Comparison of ENCODE assay signal across 23 cellular contexts in the genomic region with DNA sequence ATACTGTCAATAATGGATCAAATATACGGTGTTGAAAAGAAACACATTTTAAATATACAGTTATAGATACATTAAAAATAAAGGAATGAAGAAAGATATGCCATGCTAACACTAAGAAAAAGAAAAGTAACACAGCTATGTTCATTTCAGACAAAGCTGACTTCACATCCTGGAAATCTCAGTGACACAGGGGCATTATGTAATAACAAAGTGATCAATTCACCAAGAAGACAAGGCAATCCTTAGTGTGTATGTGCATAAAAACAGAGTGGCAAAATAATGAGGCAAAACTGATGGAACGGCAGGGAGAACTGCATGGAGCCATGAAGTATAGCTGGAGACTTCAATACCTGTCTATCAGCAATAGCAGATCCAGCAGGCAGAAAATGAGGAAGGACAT. TPM values are rescaled to one million over a fixed set of nuclear protein-coding genes. Genes with fewer than 3 reads are reported as not detected.
DNase-seq lines count a peak whose midpoint lies in the region; ATAC-seq and TF ChIP-seq lines count a peak whose summit lies in the region.
"Had no signal": no experiment of that assay in that cellular context is flagged by ENCODE, and none has a peak within 500 bp of the region (broad histone marks: within the 10 kb centered on the region; RNA-seq: fewer than 3 reads in every experiment).

No MANE protein-coding gene starts in this region.

- POLR2A ChIA-PET in OCI-LY7 (lab: Charles Lee) = interaction anchor here (1.0 kb wide), 1 partner anchor 56 kb away, joined by 3 read pairs; no protein-coding TSS in a partner anchor

- H3K4me3 Mint-ChIP-seq in endothelial cell (ENCODE audit: unreplicated experiment) = peak overlapping the region; percentile 16
- H3K4me3 Mint-ChIP-seq: B cell, CD14-positive monocyte had no signal

- no peaks in the 10 kb centered on the region for H4K20me1 ChIP-seq in DND-41 (ENCODE audit: insufficient read depth, low read length)
- no peaks in the 10 kb centered on the region for H4K20me1 ChIP-seq in OCI-LY7 (ENCODE audit: insufficient read depth, low read length)

- H3K9ac ChIP-seq in DND-41 (ENCODE audit: low read depth, low read length) (no peak overlapping the region), subcutaneous abdominal adipose tissue (ENCODE audit: low read length in 5 of 5) (no peak overlapping the region)

- CTCF ChIA-PET in OCI-LY7 (lab: Charles Lee; ENCODE audit: unreplicated experiment) = no interaction called here

- no peak overlapping the region for H3K27ac Mint-ChIP-seq in endothelial cell (ENCODE audit: unreplicated experiment)
- H3K27ac Mint-ChIP-seq: B cell, CD14-positive monocyte had no signal

- no peaks in the 10 kb centered on the region for H3K9me2 ChIP-seq in OCI-LY7 (ENCODE audit: insufficient read depth, low read length)

- no TSS peak for BruUV-seq in OCI-LY7 (replicated peaks; lab: Mats Ljungman, UMichigan)

- H3K4me1 ChIP-seq in DND-41 (ENCODE audit: insufficient read depth, low read length) (no peaks in the 10 kb centered on the region), OCI-LY7 (ENCODE audit: insufficient read depth, low read length, poor library complexity, severe bottlenecking) (no peaks in the 10 kb centered on the region), subcutaneous abdominal adipose tissue (ENCODE audit: control insufficient read depth in 5 of 5, insufficient read depth in 5 of 5, low read length in 5 of 5) (no peaks in the 10 kb centered on the region)
- H3K4me1 ChIP-seq: HAP-1 had no signal

- peaks cover 72% of the 10 kb centered on the region for H3K36me3 Mint-ChIP-seq in endothelial cell (ENCODE audit: low read depth, unreplicated experiment)

- no peak overlapping the region for H3K4me3 ChIP-seq in DND-41 (ENCODE audit: low read depth in 1 of 2, low read length in 2 of 2)
- no peak overlapping the region for H3K4me3 ChIP-seq in OCI-LY7 (ENCODE audit: low read depth, low read length, poor library complexity, severe bottlenecking)
- H3K4me3 ChIP-seq in subcutaneous abdominal adipose tissue (ENCODE audit: low read depth in 1 of 5, low read length in 5 of 5) = peak overlapping the region in 3 of 5 donors; percentile 6 to 59 (median 18)
- H3K4me3 ChIP-seq: HAP-1 had no signal

- H3K27ac ChIP-seq in DND-41 (ENCODE audit: low read length) (no peak overlapping the region), OCI-LY7 (ENCODE audit: low read depth, low read length, poor library complexity, severe bottlenecking) (no peak overlapping the region), subcutaneous abdominal adipose tissue (ENCODE audit: low read depth, low read length) (no peak overlapping the region)
- H3K27ac ChIP-seq: HL-60, RWPE1 had no signal

- H3K27me3 ChIP-seq in DND-41 (ENCODE audit: insufficient read depth, low read length, poor library complexity) (no peaks in the 10 kb centered on the region), subcutaneous abdominal adipose tissue (ENCODE audit: control insufficient read depth in 5 of 5, insufficient read depth in 4 of 5, low read length in 5 of 5) (no peaks in the 10 kb centered on the region)

- peaks cover 51% of the 10 kb centered on the region for H3K36me3 ChIP-seq in DND-41 (ENCODE audit: insufficient read depth, low read length)
- H3K36me3 ChIP-seq in OCI-LY7 (ENCODE audit: insufficient read depth, low read length) = peaks cover 58% of the 10 kb centered on the region
- H3K36me3 ChIP-seq in subcutaneous abdominal adipose tissue (ENCODE audit: control insufficient read depth in 5 of 5, insufficient read depth in 5 of 5, low read length in 5 of 5) = peaks cover 2 to 20% (median 12%) of the 10 kb centered on the region in 5 donors
- H3K36me3 ChIP-seq: HAP-1 had no signal

- H3K4me1 Mint-ChIP-seq in endothelial cell (ENCODE audit: unreplicated experiment) = no peaks in the 10 kb centered on the region
- H3K4me1 Mint-ChIP-seq: CD14-positive monocyte had no signal

- ATAC-seq in DND-41 (ENCODE audit: insufficient read depth, low read depth) (peak; percentile 48; the same call in 1 of the 3 replicates), GM18858 (IDR thresholded peaks at IDR 0.05; ENCODE audit: unreplicated experiment) (no peak)
- ATAC-seq: Panc1 had no signal

- H3K4me2 ChIP-seq in DND-41 (ENCODE audit: insufficient read depth, low read length) = no peak overlapping the region
- H3K4me2 ChIP-seq in OCI-LY7 (ENCODE audit: low read length) = no peak overlapping the region

- H2AFZ ChIP-seq in DND-41 (ENCODE audit: low read depth, low read length) (no peak overlapping the region), OCI-LY7 (ENCODE audit: low read length) (no peak overlapping the region)

- no peak for DNase-seq in DND-41
- DNase-seq in OCI-LY7 (ENCODE audit: low spot score) = peak; percentile 44
- DNase-seq in endothelial cell (ENCODE audit: low spot score) = no peak
- DNase-seq in NK-92 (lab: John Stamatoyannopoulos, UW; ENCODE audit: unreplicated experiment) = no peak
- no peak for DNase-seq in cerebellum (ENCODE audit: low spot score)
- DNase-seq: GOT3, Kasumi-1, MV-4-11, NCI-H1105, NCI-H1436 treated with DMSO at 0.1 percent for 48 hours, NCI-H187 treated with DMSO at 0.1 percent for 48 hours, NCI-H2107, NCI-H526, NCI-H82, SHP77 had no signal

- intact Hi-C loops in OCI-LY7 (cut with micrococcal nuclease; ENCODE audit: unreplicated experiment) = no loop called here

- H3K9me3 ChIP-seq in DND-41 (ENCODE audit: insufficient read depth, low read length, severe bottlenecking) = peaks cover 66% of the 10 kb centered on the region
- H3K9me3 ChIP-seq in OCI-LY7 (ENCODE audit: low read length) = peaks cover 71% of the 10 kb centered on the region
- peaks cover 45 to 75% (median 72%) of the 10 kb centered on the region in 5 donors for H3K9me3 ChIP-seq in subcutaneous abdominal adipose tissue (ENCODE audit: control insufficient read depth in 5 of 5, low read length in 5 of 5)

- no peak for TF ChIP-seq CTCF in DND-41 (IDR thresholded peaks at IDR 0.05; ENCODE audit: borderline replicate concordance, extremely low read depth, low read length, poor library complexity, severe bottlenecking)
- TF ChIP-seq CTCF in OCI-LY7 (conservative IDR thresholded peaks at IDR 0.05; ENCODE audit: low read length) = no peak
- no peak for TF ChIP-seq CTCF in endothelial cell (IDR thresholded peaks at IDR 0.05; ENCODE audit: unreplicated experiment)

- H3K9me3 Mint-ChIP-seq in endothelial cell (ENCODE audit: unreplicated experiment) = peaks cover 21% of the 10 kb centered on the region

- peaks cover 3% of the 10 kb centered on the region for H3K27me3 Mint-ChIP-seq in endothelial cell (ENCODE audit: unreplicated experiment)
- H3K27me3 Mint-ChIP-seq: B cell had no signal

- peaks cover 77% of the 10 kb centered on the region for H3K79me2 ChIP-seq in DND-41 (ENCODE audit: insufficient read depth, low read length)
- peaks cover 42% of the 10 kb centered on the region; the same call in 1 of the 2 replicates for H3K79me2 ChIP-seq in OCI-LY7 (ENCODE audit: insufficient read depth, low read depth, low read length)

RNA-seq across cellular contexts. Expression of gene ZNF14, which starts 13.1 kb away (rescaled TPM):
- 4.5 and 8.7 TPM in 2 replicates for total RNA-seq in OCI-LY7 (2014; rRNA removed; shearing (Covaris generic))
- 7.0 and 8.4 TPM in 2 replicates for total RNA-seq in OCI-LY7 (2022)
- total RNA-seq in endothelial cell (ENCODE audit: unreplicated experiment) = 6.8 TPM
- 25.0 TPM for total RNA-seq in cerebellum

RNA-seq across cellular contexts. Expression of gene ZNF101, which starts 51.2 kb away (rescaled TPM):
- 83.8 and 85.6 TPM in 2 replicates for total RNA-seq in OCI-LY7 (2014; rRNA removed; shearing (Covaris generic))
- total RNA-seq in OCI-LY7 (2022) = 66.6 and 87.0 TPM in 2 replicates
- total RNA-seq in endothelial cell (ENCODE audit: unreplicated experiment) = 29.5 TPM
- 9.1 TPM for total RNA-seq in cerebellum

RNA-seq across cellular contexts. Expression of gene ATP13A1, which starts 56.3 kb away (rescaled TPM):
- 41.0 and 58.3 TPM in 2 replicates for total RNA-seq in OCI-LY7 (2014; rRNA removed; shearing (Covaris generic))
- total RNA-seq in OCI-LY7 (2022) = 122 and 128 TPM in 2 replicates
- 56.7 TPM for total RNA-seq in endothelial cell (ENCODE audit: unreplicated experiment)
- 28.1 TPM for total RNA-seq in cerebellum

Comparison
In these comparisons a context has a peak if more than half of its experiments do, and no peak if none do; other contexts are left out.
1. H3K4me3 ChIP-seq: peak in subcutaneous abdominal adipose tissue (3 of 5); none in DND-41 (0 of 2) and OCI-LY7 (single experiment).